In the genomic region with DNA sequence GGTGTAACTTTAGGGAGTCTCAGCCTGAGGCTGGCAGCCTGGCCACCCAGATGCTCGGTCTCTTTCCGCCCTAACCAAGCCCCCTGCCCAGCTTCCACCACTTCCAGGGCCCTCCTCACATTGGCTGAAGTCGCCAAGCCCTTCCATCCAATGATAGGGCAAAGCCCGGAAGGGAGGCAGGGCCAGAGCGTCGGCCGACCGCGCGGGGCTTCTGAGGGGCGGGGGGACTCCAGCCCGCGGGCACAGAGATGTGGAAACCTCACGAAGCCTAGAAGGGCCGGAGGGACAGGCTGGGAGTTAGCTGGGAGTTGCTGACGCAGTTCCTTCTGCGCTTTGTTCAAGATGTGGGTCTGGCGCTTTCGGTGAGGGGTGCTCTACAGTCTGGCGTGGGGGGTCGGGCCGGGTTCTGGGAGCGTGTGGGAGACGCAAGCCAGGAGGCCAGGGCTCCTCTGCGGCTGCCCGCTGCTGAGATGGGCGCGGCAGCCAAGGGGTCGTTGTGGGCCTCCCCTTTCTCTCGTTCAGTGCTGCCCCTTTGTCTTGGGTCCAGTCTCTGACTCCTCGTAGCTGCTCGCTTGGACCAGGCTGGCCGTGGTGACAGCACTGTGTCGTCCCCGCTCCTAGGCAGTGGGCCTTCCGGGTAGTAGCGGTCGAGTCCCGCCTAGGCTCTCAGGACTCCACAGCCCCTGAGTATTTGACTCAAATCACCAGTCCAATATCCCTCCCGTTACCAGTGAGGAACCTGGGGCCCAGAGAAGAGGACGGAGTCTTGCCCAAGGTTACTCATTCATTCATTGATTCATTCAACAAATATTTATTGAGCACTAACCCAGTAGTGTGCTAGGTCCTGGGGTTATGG, we compare ENCODE assay signal across 1 cellular context.
A peak's percentile ranks its signal among the peaks of the same experiment; 100 is the strongest.
TF ChIP-seq lines count a peak whose summit lies in the region.

A gene (plus strand): TSS at position 319 of the 856 bp plus-strand sequence. CDS start 9,230 bp downstream, outside the sequence.

TF ChIP-seq in HepG2, 621 proteins besides CTCF, POLR2A, EP300 and RAD21 (continued from another document and continues in another):
- TF ChIP-seq, protein P1, sequence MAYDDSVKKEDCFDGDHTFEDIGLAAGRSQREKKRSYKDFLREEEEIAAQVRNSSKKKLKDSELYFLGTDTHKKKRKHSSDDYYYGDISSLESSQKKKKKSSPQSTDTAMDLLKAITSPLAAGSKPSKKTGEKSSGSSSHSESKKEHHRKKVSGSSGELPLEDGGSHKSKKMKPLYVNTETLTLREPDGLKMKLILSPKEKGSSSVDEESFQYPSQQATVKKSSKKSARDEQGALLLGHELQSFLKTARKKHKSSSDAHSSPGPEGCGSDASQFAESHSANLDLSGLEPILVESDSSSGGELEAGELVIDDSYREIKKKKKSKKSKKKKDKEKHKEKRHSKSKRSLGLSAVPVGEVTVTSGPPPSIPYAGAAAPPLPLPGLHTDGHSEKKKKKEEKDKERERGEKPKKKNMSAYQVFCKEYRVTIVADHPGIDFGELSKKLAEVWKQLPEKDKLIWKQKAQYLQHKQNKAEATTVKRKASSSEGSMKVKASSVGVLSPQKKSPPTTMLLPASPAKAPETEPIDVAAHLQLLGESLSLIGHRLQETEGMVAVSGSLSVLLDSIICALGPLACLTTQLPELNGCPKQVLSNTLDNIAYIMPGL (CRISPR knock-in tag; IDR thresholded peaks at IDR 0.05; ENCODE audit: borderline replicate concordance in 1 of 2, low read depth in 1 of 2) = peak in 1 of 2 experiments; percentile 39; a peak in 1 of 4 replicates
- TF ChIP-seq, protein P2, sequence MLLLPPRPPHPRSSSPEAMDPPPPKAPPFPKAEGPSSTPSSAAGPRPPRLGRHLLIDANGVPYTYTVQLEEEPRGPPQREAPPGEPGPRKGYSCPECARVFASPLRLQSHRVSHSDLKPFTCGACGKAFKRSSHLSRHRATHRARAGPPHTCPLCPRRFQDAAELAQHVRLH (CRISPR knock-in tag; IDR thresholded peaks at IDR 0.05; ENCODE audit: borderline replicate concordance, low read depth) = peak; percentile 31; the same call in 1 of the 2 replicates
- no peak for TF ChIP-seq ZNF331 (CRISPR knock-in tag; IDR thresholded peaks at IDR 0.05)
- TF ChIP-seq, protein P3, sequence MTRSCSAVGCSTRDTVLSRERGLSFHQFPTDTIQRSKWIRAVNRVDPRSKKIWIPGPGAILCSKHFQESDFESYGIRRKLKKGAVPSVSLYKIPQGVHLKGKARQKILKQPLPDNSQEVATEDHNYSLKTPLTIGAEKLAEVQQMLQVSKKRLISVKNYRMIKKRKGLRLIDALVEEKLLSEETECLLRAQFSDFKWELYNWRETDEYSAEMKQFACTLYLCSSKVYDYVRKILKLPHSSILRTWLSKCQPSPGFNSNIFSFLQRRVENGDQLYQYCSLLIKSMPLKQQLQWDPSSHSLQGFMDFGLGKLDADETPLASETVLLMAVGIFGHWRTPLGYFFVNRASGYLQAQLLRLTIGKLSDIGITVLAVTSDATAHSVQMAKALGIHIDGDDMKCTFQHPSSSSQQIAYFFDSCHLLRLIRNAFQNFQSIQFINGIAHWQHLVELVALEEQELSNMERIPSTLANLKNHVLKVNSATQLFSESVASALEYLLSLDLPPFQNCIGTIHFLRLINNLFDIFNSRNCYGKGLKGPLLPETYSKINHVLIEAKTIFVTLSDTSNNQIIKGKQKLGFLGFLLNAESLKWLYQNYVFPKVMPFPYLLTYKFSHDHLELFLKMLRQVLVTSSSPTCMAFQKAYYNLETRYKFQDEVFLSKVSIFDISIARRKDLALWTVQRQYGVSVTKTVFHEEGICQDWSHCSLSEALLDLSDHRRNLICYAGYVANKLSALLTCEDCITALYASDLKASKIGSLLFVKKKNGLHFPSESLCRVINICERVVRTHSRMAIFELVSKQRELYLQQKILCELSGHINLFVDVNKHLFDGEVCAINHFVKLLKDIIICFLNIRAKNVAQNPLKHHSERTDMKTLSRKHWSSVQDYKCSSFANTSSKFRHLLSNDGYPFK (CRISPR knock-in tag; IDR thresholded peaks at IDR 0.05; ENCODE audit: borderline replicate concordance) = no peak
- no peak for TF ChIP-seq KLF15 (CRISPR knock-in tag; IDR thresholded peaks at IDR 0.05; ENCODE audit: borderline replicate concordance)
- TF ChIP-seq, protein P4, sequence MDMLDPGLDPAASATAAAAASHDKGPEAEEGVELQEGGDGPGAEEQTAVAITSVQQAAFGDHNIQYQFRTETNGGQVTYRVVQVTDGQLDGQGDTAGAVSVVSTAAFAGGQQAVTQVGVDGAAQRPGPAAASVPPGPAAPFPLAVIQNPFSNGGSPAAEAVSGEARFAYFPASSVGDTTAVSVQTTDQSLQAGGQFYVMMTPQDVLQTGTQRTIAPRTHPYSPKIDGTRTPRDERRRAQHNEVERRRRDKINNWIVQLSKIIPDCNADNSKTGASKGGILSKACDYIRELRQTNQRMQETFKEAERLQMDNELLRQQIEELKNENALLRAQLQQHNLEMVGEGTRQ (IDR thresholded peaks at IDR 0.05; ENCODE audit: low read depth, low read length) = no peak
- TF ChIP-seq, protein P4 (CRISPR knock-in tag; IDR thresholded peaks at IDR 0.05; ENCODE audit: borderline replicate concordance) = no peak
- TF ChIP-seq ZFP36L1 (CRISPR knock-in tag; IDR thresholded peaks at IDR 0.05) = no peak
- TF ChIP-seq ZNF451 (CRISPR knock-in tag; IDR thresholded peaks at IDR 0.05) = no peak
- 0 out of 2 replicates have a peak, but pooled peaks have one; percentile 44 for TF ChIP-seq MYC (CRISPR knock-in tag; IDR thresholded peaks at IDR 0.05; ENCODE audit: borderline replicate concordance)
- TF ChIP-seq FOXM1 (CRISPR knock-in tag; IDR thresholded peaks at IDR 0.05) = no peak
- no peak for TF ChIP-seq KDM1A (CRISPR knock-in tag; IDR thresholded peaks at IDR 0.05)
- TF ChIP-seq, protein P5, sequence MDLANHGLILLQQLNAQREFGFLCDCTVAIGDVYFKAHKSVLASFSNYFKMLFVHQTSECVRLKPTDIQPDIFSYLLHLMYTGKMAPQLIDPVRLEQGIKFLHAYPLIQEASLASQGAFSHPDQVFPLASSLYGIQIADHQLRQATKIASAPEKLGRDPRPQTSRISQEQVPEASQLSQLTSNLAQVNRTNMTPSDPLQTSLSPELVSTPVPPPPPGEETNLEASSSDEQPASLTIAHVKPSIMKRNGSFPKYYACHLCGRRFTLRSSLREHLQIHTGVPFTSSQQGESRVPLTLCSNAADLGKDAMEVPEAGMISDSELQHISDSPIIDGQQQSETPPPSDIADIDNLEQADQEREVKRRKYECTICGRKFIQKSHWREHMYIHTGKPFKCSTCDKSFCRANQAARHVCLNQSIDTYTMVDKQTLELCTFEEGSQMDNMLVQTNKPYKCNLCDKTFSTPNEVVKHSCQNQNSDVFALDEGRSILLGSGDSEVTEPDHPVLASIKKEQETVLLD (CRISPR knock-in tag; IDR thresholded peaks at IDR 0.05; ENCODE audit: low read depth) = no peak
- no peak for TF ChIP-seq SNAPC2 (CRISPR knock-in tag; IDR thresholded peaks at IDR 0.05)
- TF ChIP-seq KLF13 (CRISPR knock-in tag; IDR thresholded peaks at IDR 0.05) = no peak
- TF ChIP-seq, protein P6, sequence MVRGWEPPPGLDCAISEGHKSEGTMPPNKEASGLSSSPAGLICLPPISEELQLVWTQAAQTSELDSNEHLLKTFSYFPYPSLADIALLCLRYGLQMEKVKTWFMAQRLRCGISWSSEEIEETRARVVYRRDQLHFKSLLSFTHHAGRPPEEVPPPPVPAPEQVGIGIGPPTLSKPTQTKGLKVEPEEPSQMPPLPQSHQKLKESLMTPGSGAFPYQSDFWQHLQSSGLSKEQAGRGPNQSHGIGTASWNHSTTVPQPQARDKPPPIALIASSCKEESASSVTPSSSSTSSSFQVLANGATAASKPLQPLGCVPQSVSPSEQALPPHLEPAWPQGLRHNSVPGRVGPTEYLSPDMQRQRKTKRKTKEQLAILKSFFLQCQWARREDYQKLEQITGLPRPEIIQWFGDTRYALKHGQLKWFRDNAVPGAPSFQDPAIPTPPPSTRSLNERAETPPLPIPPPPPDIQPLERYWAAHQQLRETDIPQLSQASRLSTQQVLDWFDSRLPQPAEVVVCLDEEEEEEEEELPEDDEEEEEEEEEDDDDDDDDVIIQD (CRISPR knock-in tag; IDR thresholded peaks at IDR 0.05; ENCODE audit: low read depth) = no peak
- TF ChIP-seq, protein P7, sequence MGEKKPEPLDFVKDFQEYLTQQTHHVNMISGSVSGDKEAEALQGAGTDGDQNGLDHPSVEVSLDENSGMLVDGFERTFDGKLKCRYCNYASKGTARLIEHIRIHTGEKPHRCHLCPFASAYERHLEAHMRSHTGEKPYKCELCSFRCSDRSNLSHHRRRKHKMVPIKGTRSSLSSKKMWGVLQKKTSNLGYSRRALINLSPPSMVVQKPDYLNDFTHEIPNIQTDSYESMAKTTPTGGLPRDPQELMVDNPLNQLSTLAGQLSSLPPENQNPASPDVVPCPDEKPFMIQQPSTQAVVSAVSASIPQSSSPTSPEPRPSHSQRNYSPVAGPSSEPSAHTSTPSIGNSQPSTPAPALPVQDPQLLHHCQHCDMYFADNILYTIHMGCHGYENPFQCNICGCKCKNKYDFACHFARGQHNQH (CRISPR knock-in tag; IDR thresholded peaks at IDR 0.05) = 0 out of 2 replicates have a peak, but pooled peaks have one; percentile 34
- TF ChIP-seq U2AF2 (IDR thresholded peaks at IDR 0.05; ENCODE audit: low read depth, low read length) = no peak
- no peak for TF ChIP-seq ZNF556 (CRISPR knock-in tag; IDR thresholded peaks at IDR 0.05; ENCODE audit: borderline replicate concordance)
- TF ChIP-seq TGIF2 (CRISPR knock-in tag; IDR thresholded peaks at IDR 0.05) = no peak
- no peak for TF ChIP-seq ZNF747 (CRISPR knock-in tag; IDR thresholded peaks at IDR 0.05; ENCODE audit: borderline replicate concordance)
- TF ChIP-seq, protein P8, sequence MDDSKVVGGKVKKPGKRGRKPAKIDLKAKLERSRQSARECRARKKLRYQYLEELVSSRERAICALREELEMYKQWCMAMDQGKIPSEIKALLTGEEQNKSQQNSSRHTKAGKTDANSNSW (CRISPR knock-in tag; IDR thresholded peaks at IDR 0.05; ENCODE audit: borderline replicate concordance) = no peak
- TF ChIP-seq, protein P9, sequence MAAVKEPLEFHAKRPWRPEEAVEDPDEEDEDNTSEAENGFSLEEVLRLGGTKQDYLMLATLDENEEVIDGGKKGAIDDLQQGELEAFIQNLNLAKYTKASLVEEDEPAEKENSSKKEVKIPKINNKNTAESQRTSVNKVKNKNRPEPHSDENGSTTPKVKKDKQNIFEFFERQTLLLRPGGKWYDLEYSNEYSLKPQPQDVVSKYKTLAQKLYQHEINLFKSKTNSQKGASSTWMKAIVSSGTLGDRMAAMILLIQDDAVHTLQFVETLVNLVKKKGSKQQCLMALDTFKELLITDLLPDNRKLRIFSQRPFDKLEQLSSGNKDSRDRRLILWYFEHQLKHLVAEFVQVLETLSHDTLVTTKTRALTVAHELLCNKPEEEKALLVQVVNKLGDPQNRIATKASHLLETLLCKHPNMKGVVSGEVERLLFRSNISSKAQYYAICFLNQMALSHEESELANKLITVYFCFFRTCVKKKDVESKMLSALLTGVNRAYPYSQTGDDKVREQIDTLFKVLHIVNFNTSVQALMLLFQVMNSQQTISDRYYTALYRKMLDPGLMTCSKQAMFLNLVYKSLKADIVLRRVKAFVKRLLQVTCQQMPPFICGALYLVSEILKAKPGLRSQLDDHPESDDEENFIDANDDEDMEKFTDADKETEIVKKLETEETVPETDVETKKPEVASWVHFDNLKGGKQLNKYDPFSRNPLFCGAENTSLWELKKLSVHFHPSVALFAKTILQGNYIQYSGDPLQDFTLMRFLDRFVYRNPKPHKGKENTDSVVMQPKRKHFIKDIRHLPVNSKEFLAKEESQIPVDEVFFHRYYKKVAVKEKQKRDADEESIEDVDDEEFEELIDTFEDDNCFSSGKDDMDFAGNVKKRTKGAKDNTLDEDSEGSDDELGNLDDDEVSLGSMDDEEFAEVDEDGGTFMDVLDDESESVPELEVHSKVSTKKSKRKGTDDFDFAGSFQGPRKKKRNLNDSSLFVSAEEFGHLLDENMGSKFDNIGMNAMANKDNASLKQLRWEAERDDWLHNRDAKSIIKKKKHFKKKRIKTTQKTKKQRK (IDR thresholded peaks at IDR 0.05; ENCODE audit: low read length) = no peak
- no peak for TF ChIP-seq HNF4A (CRISPR knock-in tag; IDR thresholded peaks at IDR 0.05)
- TF ChIP-seq, protein P10, sequence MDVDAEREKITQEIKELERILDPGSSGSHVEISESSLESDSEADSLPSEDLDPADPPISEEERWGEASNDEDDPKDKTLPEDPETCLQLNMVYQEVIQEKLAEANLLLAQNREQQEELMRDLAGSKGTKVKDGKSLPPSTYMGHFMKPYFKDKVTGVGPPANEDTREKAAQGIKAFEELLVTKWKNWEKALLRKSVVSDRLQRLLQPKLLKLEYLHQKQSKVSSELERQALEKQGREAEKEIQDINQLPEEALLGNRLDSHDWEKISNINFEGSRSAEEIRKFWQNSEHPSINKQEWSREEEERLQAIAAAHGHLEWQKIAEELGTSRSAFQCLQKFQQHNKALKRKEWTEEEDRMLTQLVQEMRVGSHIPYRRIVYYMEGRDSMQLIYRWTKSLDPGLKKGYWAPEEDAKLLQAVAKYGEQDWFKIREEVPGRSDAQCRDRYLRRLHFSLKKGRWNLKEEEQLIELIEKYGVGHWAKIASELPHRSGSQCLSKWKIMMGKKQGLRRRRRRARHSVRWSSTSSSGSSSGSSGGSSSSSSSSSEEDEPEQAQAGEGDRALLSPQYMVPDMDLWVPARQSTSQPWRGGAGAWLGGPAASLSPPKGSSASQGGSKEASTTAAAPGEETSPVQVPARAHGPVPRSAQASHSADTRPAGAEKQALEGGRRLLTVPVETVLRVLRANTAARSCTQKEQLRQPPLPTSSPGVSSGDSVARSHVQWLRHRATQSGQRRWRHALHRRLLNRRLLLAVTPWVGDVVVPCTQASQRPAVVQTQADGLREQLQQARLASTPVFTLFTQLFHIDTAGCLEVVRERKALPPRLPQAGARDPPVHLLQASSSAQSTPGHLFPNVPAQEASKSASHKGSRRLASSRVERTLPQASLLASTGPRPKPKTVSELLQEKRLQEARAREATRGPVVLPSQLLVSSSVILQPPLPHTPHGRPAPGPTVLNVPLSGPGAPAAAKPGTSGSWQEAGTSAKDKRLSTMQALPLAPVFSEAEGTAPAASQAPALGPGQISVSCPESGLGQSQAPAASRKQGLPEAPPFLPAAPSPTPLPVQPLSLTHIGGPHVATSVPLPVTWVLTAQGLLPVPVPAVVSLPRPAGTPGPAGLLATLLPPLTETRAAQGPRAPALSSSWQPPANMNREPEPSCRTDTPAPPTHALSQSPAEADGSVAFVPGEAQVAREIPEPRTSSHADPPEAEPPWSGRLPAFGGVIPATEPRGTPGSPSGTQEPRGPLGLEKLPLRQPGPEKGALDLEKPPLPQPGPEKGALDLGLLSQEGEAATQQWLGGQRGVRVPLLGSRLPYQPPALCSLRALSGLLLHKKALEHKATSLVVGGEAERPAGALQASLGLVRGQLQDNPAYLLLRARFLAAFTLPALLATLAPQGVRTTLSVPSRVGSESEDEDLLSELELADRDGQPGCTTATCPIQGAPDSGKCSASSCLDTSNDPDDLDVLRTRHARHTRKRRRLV (CRISPR knock-in tag; IDR thresholded peaks at IDR 0.05) = no peak
- TF ChIP-seq, protein P11, sequence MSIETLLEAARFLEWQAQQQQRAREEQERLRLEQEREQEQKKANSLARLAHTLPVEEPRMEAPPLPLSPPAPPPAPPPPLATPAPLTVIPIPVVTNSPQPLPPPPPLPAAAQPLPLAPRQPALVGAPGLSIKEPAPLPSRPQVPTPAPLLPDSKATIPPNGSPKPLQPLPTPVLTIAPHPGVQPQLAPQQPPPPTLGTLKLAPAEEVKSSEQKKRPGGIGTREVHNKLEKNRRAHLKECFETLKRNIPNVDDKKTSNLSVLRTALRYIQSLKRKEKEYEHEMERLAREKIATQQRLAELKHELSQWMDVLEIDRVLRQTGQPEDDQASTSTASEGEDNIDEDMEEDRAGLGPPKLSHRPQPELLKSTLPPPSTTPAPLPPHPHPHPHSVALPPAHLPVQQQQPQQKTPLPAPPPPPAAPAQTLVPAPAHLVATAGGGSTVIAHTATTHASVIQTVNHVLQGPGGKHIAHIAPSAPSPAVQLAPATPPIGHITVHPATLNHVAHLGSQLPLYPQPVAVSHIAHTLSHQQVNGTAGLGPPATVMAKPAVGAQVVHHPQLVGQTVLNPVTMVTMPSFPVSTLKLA (IDR thresholded peaks at IDR 0.05) = no peak
